Comparison of ENCODE assay signal across 7 cellular contexts in genomic region chr4:38161208-38162113, GRCh38.
DNase-seq lines count a peak whose midpoint lies in the region; ATAC-seq, FAIRE-seq and TF ChIP-seq lines count a peak whose summit lies in the region.

No MANE protein-coding gene starts in this region.

- no peak overlapping the region for H3K14ac ChIP-seq in neuronal stem cell (ENCODE audit: low read length)

- FAIRE-seq in bronchial epithelial cell (lab: Jason Lieb, UNC) = no peak

- H3K23ac ChIP-seq in neuronal stem cell (ENCODE audit: low read depth, low read length, poor library complexity) = no peak overlapping the region

- H2BK5ac ChIP-seq in neuronal stem cell (ENCODE audit: low read length) = no peak overlapping the region

- no peak overlapping the region for H3K18ac ChIP-seq in neuronal stem cell (ENCODE audit: low read length)

- H4K91ac ChIP-seq in neuronal stem cell (ENCODE audit: low read depth, low read length, poor library complexity) = no peak overlapping the region

- no peak overlapping the region for H2BK15ac ChIP-seq in neuronal stem cell (ENCODE audit: low read length)

- peak; percentile 82 for DNase-seq in bronchial epithelial cell (ENCODE audit: low read depth)
- DNase-seq in neuronal stem cell (ENCODE audit: low spot score) = no peak
- DNase-seq in OCI-M2 (lab: John Stamatoyannopoulos, UW; ENCODE audit: unreplicated experiment) = no peak

- peak; percentile 23 for ATAC-seq in GM19395 (IDR thresholded peaks at IDR 0.05; ENCODE audit: unreplicated experiment)
- peak; percentile 15 for ATAC-seq in HG03521 (IDR thresholded peaks at IDR 0.05; ENCODE audit: unreplicated experiment)
- ATAC-seq in GM18873 (IDR thresholded peaks at IDR 0.05; ENCODE audit: low FRiP score, unreplicated experiment) = no peak
- no peak for ATAC-seq in gastroesophageal sphincter

- H3K4me2 ChIP-seq in neuronal stem cell (ENCODE audit: insufficient read depth, low read length, poor library complexity, severe bottlenecking) = no peak overlapping the region

- H2BK120ac ChIP-seq in neuronal stem cell (ENCODE audit: low read depth, low read length) = no peak overlapping the region

- 100% methylated on average over 1 of the region's 5 CpGs for WGBS in neuronal stem cell (ENCODE audit: extremely low coverage in 2 of 2, insufficient read length in 2 of 2, insufficient replicate concordance in 1 of 2), 2 donors
- WGBS in gastroesophageal sphincter (ENCODE audit: low coverage in 1 of 2), 2 donors = 53 to 62% methylated on average over 4 to 5 of the region's 5 CpGs

- H3K36me3 ChIP-seq in bronchial epithelial cell (ENCODE audit: control insufficient read depth, insufficient read depth, low read length) = no peaks in the 10 kb centered on the region
- H3K36me3 ChIP-seq in neuronal stem cell (replicated peaks in 1 of 2; ENCODE audit: control insufficient read depth in 2 of 2, insufficient read depth in 2 of 2, low read length in 2 of 2) = no peaks in the 10 kb centered on the region
- no peaks in the 10 kb centered on the region for H3K36me3 ChIP-seq in gastroesophageal sphincter

- no peaks in the 10 kb centered on the region for H3K79me1 ChIP-seq in neuronal stem cell (ENCODE audit: low read depth, low read length)

- no peak overlapping the region for H2BK12ac ChIP-seq in neuronal stem cell (ENCODE audit: low read length)

- H3K27me3 ChIP-seq in bronchial epithelial cell (ENCODE audit: control insufficient read depth, insufficient read depth, low read length) = no peaks in the 10 kb centered on the region
- no peaks in the 10 kb centered on the region for H3K27me3 ChIP-seq in neuronal stem cell (ENCODE audit: control insufficient read depth in 3 of 3, insufficient read depth in 3 of 3, low read depth in 1 of 3, low read length in 3 of 3)
- no peaks in the 10 kb centered on the region for H3K27me3 ChIP-seq in gastroesophageal sphincter

- no peak overlapping the region for H3K4ac ChIP-seq in neuronal stem cell (ENCODE audit: low read length)

- H3K4me3 ChIP-seq in bronchial epithelial cell (ENCODE audit: low read depth, low read length) (no peak overlapping the region), neuronal stem cell (ENCODE audit: low read length in 2 of 2) (no peak overlapping the region), gastroesophageal sphincter (no peak overlapping the region)

- peaks cover 3 to 17% of the 10 kb centered on the region in 2 donors for H3K9me3 ChIP-seq in neuronal stem cell (replicated peaks in 1 of 2; ENCODE audit: control insufficient read depth in 2 of 2, insufficient read depth in 1 of 2, low read depth in 1 of 2, low read length in 2 of 2)
- peaks cover 0 to 5% (median 0%) of the 10 kb centered on the region in 3 donors for H3K9me3 ChIP-seq in gastroesophageal sphincter

- H2AFZ ChIP-seq in neuronal stem cell (ENCODE audit: low read length) = peak overlapping the region; percentile 72

- H3K9ac ChIP-seq in neuronal stem cell (ENCODE audit: low read depth, low read length, poor library complexity) = no peak overlapping the region

- TF ChIP-seq CTCF in bronchial epithelial cell (IDR thresholded peaks at IDR 0.05; ENCODE audit: insufficient read depth, low read length, severe bottlenecking) = no peak
- no peak for TF ChIP-seq CTCF in gastroesophageal sphincter (IDR thresholded peaks at IDR 0.05)

- no peak overlapping the region for H3K27ac ChIP-seq in neuronal stem cell (replicated peaks; ENCODE audit: low read length)
- peak overlapping the region in 2 of 4 donors; percentile 12 to 39 for H3K27ac ChIP-seq in gastroesophageal sphincter

- no peak for TF ChIP-seq EP300 in gastroesophageal sphincter (IDR thresholded peaks at IDR 0.05)

- no peak for TF ChIP-seq POLR2A in gastroesophageal sphincter (IDR thresholded peaks at IDR 0.05)

- H4K8ac ChIP-seq in neuronal stem cell (ENCODE audit: low read depth, low read length) = no peak overlapping the region

- H3K4me1 ChIP-seq in neuronal stem cell (ENCODE audit: control insufficient read depth in 2 of 2, insufficient read depth in 1 of 2, low read depth in 1 of 2, low read length in 2 of 2) (peaks cover 15 to 24% of the 10 kb centered on the region in 2 donors), gastroesophageal sphincter (peaks cover 0 to 33% (median 11%) of the 10 kb centered on the region in 3 donors)

- H2AK5ac ChIP-seq in neuronal stem cell (ENCODE audit: low read depth, low read length) = no peak overlapping the region

Comparison
In these comparisons a context has a peak if more than half of its experiments do, and no peak if none do; other contexts are left out.
1. ATAC-seq: peak in GM19395 (single experiment) and HG03521 (single experiment); none in GM18873 (single experiment) and gastroesophageal sphincter (single experiment).